Comparison of ENCODE assay signal across 15 cellular contexts in genomic region chr12:27972721-27973120, GRCh38. TPM values are rescaled to one million over a fixed set of nuclear protein-coding genes. Genes with fewer than 3 reads are reported as not detected.
DNase-seq lines count a peak whose midpoint lies in the region; ATAC-seq and TF ChIP-seq lines count a peak whose summit lies in the region.
"Had no signal": no experiment of that assay in that cellular context is flagged by ENCODE, and none has a peak within 500 bp of the region (broad histone marks: within the 10 kb centered on the region; RNA-seq: fewer than 3 reads in every experiment).

PTHLH (minus strand) TSS chr12:27972733; CDS start chr12:27969494, 3,239 bp downstream.

- TF ChIP-seq RAD21 in IMR-90 (IDR thresholded peaks at IDR 0.05; ENCODE audit: low read length), result no peak

- no peak within 1 kb of the TSS for H2BK15ac ChIP-seq in IMR-90 (ENCODE audit: low read depth, low read length)

- no peak within 1 kb of the TSS for H2AK9ac ChIP-seq in IMR-90 (replicated peaks; ENCODE audit: low read depth, low read length, poor library complexity)

- H3K14ac ChIP-seq in IMR-90 (replicated peaks; ENCODE audit: low read depth, low read length), result no peak within 1 kb of the TSS

- H3K27me3 Mint-ChIP-seq in Caco-2 (ENCODE audit: insufficient read depth, unreplicated experiment), result peaks cover 45% of the 10 kb centered on the region

- dilution Hi-C loops in IMR-90 (cut with HindIII; ENCODE audit: low sequenced_read_pairs, unreplicated experiment), result no loop called here

- no peak within 1 kb of the TSS for H4K5ac ChIP-seq in IMR-90 (ENCODE audit: low read depth, low read length)

- no CpG with 5 or more reads among the region's 2 CpGs for WGBS in IMR-90 (ENCODE audit: extremely low coverage in 2 of 2, insufficient read length in 1 of 2), 2 experiments
- WGBS in esophagus squamous epithelium, 2 donors, result 37 to 62% methylated on average over 2 of the region's 2 CpGs

- no peak within 1 kb of the TSS; the same call in 1 of the 2 replicates for H2BK20ac ChIP-seq in IMR-90 (ENCODE audit: low read depth, low read length)

- DNase-seq in Caco-2 (no peak), IMR-90 (no peak), esophagus squamous epithelium (lab: John Stamatoyannopoulos, UW) (no peak), osteoblast (ENCODE audit: insufficient read length, low spot score, missing footprints) (no peak), Karpas-422 (no peak), SK-N-DZ (ENCODE audit: low spot score) (no peak)
- DNase-seq: activated CD8-positive, alpha-beta T cell treated with anti-CD3 and anti-CD28 coated beads, Interleukin-2, amount 10 ng/mL, durations not matched to agents 7 days and 5 days; colonic mucosa; H7; NCI-H1048; testis had no signal

- H4K20me1 ChIP-seq in IMR-90 (ENCODE audit: insufficient read depth, low read length), result no peaks in the 10 kb centered on the region
- no peaks in the 10 kb centered on the region for H4K20me1 ChIP-seq in osteoblast (ENCODE audit: insufficient read depth, low read length)
- no peaks in the 10 kb centered on the region for H4K20me1 ChIP-seq in Karpas-422 (ENCODE audit: insufficient read depth, low read depth, low read length)

- no peak within 1 kb of the TSS for H2AFZ ChIP-seq in IMR-90 (replicated peaks; ENCODE audit: low read length, poor library complexity)
- H2AFZ ChIP-seq in osteoblast (ENCODE audit: low read length), result no peak within 1 kb of the TSS
- no peak within 1 kb of the TSS for H2AFZ ChIP-seq in Karpas-422 (ENCODE audit: low read length)

- CTCF ChIA-PET in Caco-2 (lab: Charles Lee) (interaction anchor here (0.6 kb wide), 1 partner anchor 453 kb away, joined by 5 read pairs; no protein-coding TSS in a partner anchor), IMR-90 (lab: Yijun Ruan, JAX) (no interaction called here)

- no peak within 1 kb of the TSS for H3K56ac ChIP-seq in IMR-90 (ENCODE audit: extremely low read depth, insufficient read depth, low read length)

- peak within 1 kb of the TSS; percentile 36; the same call in 1 of the 2 replicates for H3K23ac ChIP-seq in IMR-90 (ENCODE audit: low read depth, low read length)

- H3K18ac ChIP-seq in IMR-90 (ENCODE audit: low read depth, low read length), result no peak within 1 kb of the TSS

- H3K9ac ChIP-seq in IMR-90 (ENCODE audit: low read depth, low read length), result no peak within 1 kb of the TSS
- H3K9ac ChIP-seq in Karpas-422 (ENCODE audit: low read length), result no peak within 1 kb of the TSS
- H3K9ac ChIP-seq: BLaER1 had no signal

- H3K36me3 ChIP-seq in Caco-2 (ENCODE audit: control insufficient read depth, insufficient read depth, low read length) (no peaks in the 10 kb centered on the region), IMR-90 (ENCODE audit: control insufficient read depth, insufficient read depth, low read length) (no peaks in the 10 kb centered on the region), esophagus squamous epithelium (no peaks in the 10 kb centered on the region), osteoblast (ENCODE audit: insufficient read depth, low read length) (no peaks in the 10 kb centered on the region), Karpas-422 (ENCODE audit: insufficient read depth, low read length) (no peaks in the 10 kb centered on the region)
- H3K36me3 ChIP-seq: ascending aorta, BLaER1, colonic mucosa had no signal

- no peaks in the 10 kb centered on the region for H3K9me2 ChIP-seq in Karpas-422 (replicated peaks; ENCODE audit: insufficient read depth, low read length)

- no peak within 1 kb of the TSS for H3K4me3 ChIP-seq in Caco-2 (ENCODE audit: low read depth, low read length)
- no peak within 1 kb of the TSS for H3K4me3 ChIP-seq in IMR-90 (ENCODE audit: insufficient read depth, low read depth, low read length)
- no peak within 1 kb of the TSS for H3K4me3 ChIP-seq in esophagus squamous epithelium
- H3K4me3 ChIP-seq in osteoblast (ENCODE audit: insufficient read depth, low read length), result no peak within 1 kb of the TSS
- no peak within 1 kb of the TSS for H3K4me3 ChIP-seq in Karpas-422 (ENCODE audit: low read length)
- H3K4me3 ChIP-seq: BLaER1, colonic mucosa, testis had no signal

- no peaks in the 10 kb centered on the region for H3K79me1 ChIP-seq in IMR-90 (ENCODE audit: low read depth in 1 of 2, low read length in 2 of 2)

- H3K4me1 ChIP-seq in Caco-2 (peaks cover 34% of the 10 kb centered on the region), IMR-90 (ENCODE audit: control insufficient read depth, insufficient read depth, low read length) (no peaks in the 10 kb centered on the region; the same call in 1 of the 2 replicates), esophagus squamous epithelium (peaks cover 16 to 72% (median 38%) of the 10 kb centered on the region in 3 donors), osteoblast (ENCODE audit: insufficient read depth, low read length) (peaks cover 18% of the 10 kb centered on the region), Karpas-422 (ENCODE audit: low read length) (no peaks in the 10 kb centered on the region)

- H2BK120ac ChIP-seq in IMR-90 (ENCODE audit: low read depth, low read length), result no peak within 1 kb of the TSS

- no peaks in the 10 kb centered on the region for H3K36me3 Mint-ChIP-seq in Caco-2 (ENCODE audit: insufficient read depth, unreplicated experiment)

- no peak within 1 kb of the TSS for H3K4me2 ChIP-seq in IMR-90 (ENCODE audit: low read depth, low read length)
- H3K4me2 ChIP-seq in osteoblast (ENCODE audit: insufficient read depth, low read length), result peak within 1 kb of the TSS; percentile 97
- no peak within 1 kb of the TSS for H3K4me2 ChIP-seq in Karpas-422 (ENCODE audit: low read depth, low read length, poor library complexity, severe bottlenecking)
- H3K4me2 ChIP-seq: BLaER1 had no signal

- TF ChIP-seq CTCF in Caco-2 (IDR thresholded peaks at IDR 0.05; ENCODE audit: insufficient read depth in 1 of 2, low read depth in 1 of 2, low read length in 1 of 2, severe bottlenecking in 1 of 2, unreplicated experiment in 1 of 2), result no peak
- no peak for TF ChIP-seq CTCF in IMR-90 (conservative IDR thresholded peaks at IDR 0.05; ENCODE audit: low read depth, low read length)
- TF ChIP-seq CTCF in esophagus squamous epithelium (IDR thresholded peaks at IDR 0.05), result no peak
- TF ChIP-seq CTCF in osteoblast (IDR thresholded peaks at IDR 0.05; ENCODE audit: extremely low read depth, low read depth, low read length), result no peak

- no peaks in the 10 kb centered on the region for H3K79me2 ChIP-seq in osteoblast (ENCODE audit: insufficient read depth, low read length)
- no peaks in the 10 kb centered on the region for H3K79me2 ChIP-seq in Karpas-422 (ENCODE audit: low read length)

- ATAC-seq in IMR-90 (ENCODE audit: low read depth) (no peak), GM21528 (IDR thresholded peaks at IDR 0.05; ENCODE audit: low FRiP score, unreplicated experiment) (no peak)
- ATAC-seq: activated CD8-positive, alpha-beta T cell treated with anti-CD3 and anti-CD28 coated beads, Interleukin-2, amount 10 ng/mL, durations not matched to agents 7 days and 5 days had no signal

- no peak within 1 kb of the TSS for H3K27ac Mint-ChIP-seq in Caco-2 (ENCODE audit: unreplicated experiment)
- H3K27ac Mint-ChIP-seq: activated CD8-positive, alpha-beta T cell treated with anti-CD3 and anti-CD28 coated beads, Interleukin-2, amount 10 ng/mL, durations not matched to agents 7 days and 5 days; activated T-helper 2 cell treated with anti-CD3 and anti-CD28 coated beads, Interferon-gamma antibody, Interleukin-2, Interleukin-4, amounts not matched to agents 10 μg/mL and 5 μg/mL and 100 μg/mL, durations not matched to agents 14 hours and 24 hours and 36 hours had no signal

- intact Hi-C loops in Caco-2 (cut with micrococcal nuclease; ENCODE audit: unreplicated experiment), result no loop called here
- intact Hi-C loops in IMR-90 (cut with micrococcal nuclease), result no loop called here
- intact Hi-C loops in esophagus squamous epithelium (cut with DNase I), result loop anchor here (10.0 kb wide), 1 partner anchor 212 kb away; no protein-coding TSS in a partner anchor

- TF ChIP-seq POLR2A in IMR-90 (IDR thresholded peaks at IDR 0.05; ENCODE audit: low read depth, low read length) (no peak), esophagus squamous epithelium (IDR thresholded peaks at IDR 0.05) (no peak)

- no peak within 1 kb of the TSS for H4K8ac ChIP-seq in IMR-90 (ENCODE audit: low read depth in 2 of 2, low read length in 2 of 2)

- H3K27ac ChIP-seq in IMR-90 (ENCODE audit: insufficient read depth, low read length) (no peak within 1 kb of the TSS), esophagus squamous epithelium (peak within 1 kb of the TSS in 3 of 4 donors; percentile 61 to 91 (median 87)), osteoblast (ENCODE audit: low read depth, low read length) (no peak within 1 kb of the TSS), Karpas-422 (ENCODE audit: low read length) (no peak within 1 kb of the TSS)
- H3K27ac ChIP-seq: BLaER1, colonic mucosa, testis had no signal

- H3K27me3 ChIP-seq in Caco-2 (replicated peaks; ENCODE audit: control insufficient read depth, insufficient read depth, low read length), result peaks cover 5% of the 10 kb centered on the region; the same call in 1 of the 2 replicates
- peaks cover 3% of the 10 kb centered on the region; the same call in 1 of the 2 replicates for H3K27me3 ChIP-seq in IMR-90 (ENCODE audit: control insufficient read depth, insufficient read depth, low read length)
- H3K27me3 ChIP-seq in esophagus squamous epithelium, result peaks cover 0 to 78% (median 8%) of the 10 kb centered on the region in 4 donors
- H3K27me3 ChIP-seq in osteoblast (ENCODE audit: insufficient read depth, low read length), result peaks cover 18% of the 10 kb centered on the region
- H3K27me3 ChIP-seq in Karpas-422 (ENCODE audit: low read length), result no peaks in the 10 kb centered on the region
- H3K27me3 ChIP-seq: ascending aorta, testis had no signal

- H3K9me3 Mint-ChIP-seq in Caco-2 (ENCODE audit: unreplicated experiment), result no peaks in the 10 kb centered on the region
- H3K9me3 Mint-ChIP-seq: activated T-helper 2 cell treated with anti-CD3 and anti-CD28 coated beads, Interferon-gamma antibody, Interleukin-2, Interleukin-4, amounts not matched to agents 10 μg/mL and 5 μg/mL and 100 μg/mL, durations not matched to agents 14 hours and 24 hours and 36 hours had no signal

- peak within 1 kb of the TSS; percentile 76 for H3K4me3 Mint-ChIP-seq in Caco-2 (ENCODE audit: unreplicated experiment)
- H3K4me3 Mint-ChIP-seq: activated CD8-positive, alpha-beta T cell treated with anti-CD3 and anti-CD28 coated beads, Interleukin-2, amount 10 ng/mL, durations not matched to agents 7 days and 5 days had no signal

- POLR2A ChIA-PET in Caco-2 (lab: Charles Lee) (no interaction called here), IMR-90 (lab: Charles Lee; ENCODE audit: unreplicated experiment) (no interaction called here)

- BruUV-seq in Caco-2 (replicated peaks; lab: Mats Ljungman, UMichigan), result no TSS peak
- BruUV-seq in IMR-90 (replicated peaks; lab: Mats Ljungman, UMichigan), result no TSS peak

- H3K4ac ChIP-seq in IMR-90 (ENCODE audit: low read depth, low read length), result no peak within 1 kb of the TSS

- no peak within 1 kb of the TSS; the same call in 1 of the 2 replicates for H2AK5ac ChIP-seq in IMR-90 (ENCODE audit: low read depth, low read length)

- no peak within 1 kb of the TSS for H2BK5ac ChIP-seq in IMR-90 (ENCODE audit: low read depth, low read length, poor library complexity, severe bottlenecking)

- no peaks in the 10 kb centered on the region; the same call in 1 of the 2 replicates for H3K9me1 ChIP-seq in IMR-90 (ENCODE audit: insufficient read depth, low read length)

- H4K91ac ChIP-seq in IMR-90 (ENCODE audit: insufficient read depth, low read depth, low read length), result no peak within 1 kb of the TSS

- H3K9me3 ChIP-seq in Caco-2 (no peaks in the 10 kb centered on the region), IMR-90 (ENCODE audit: control insufficient read depth, insufficient read depth, low read length) (no peaks in the 10 kb centered on the region), esophagus squamous epithelium (no peaks in the 10 kb centered on the region), osteoblast (ENCODE audit: low read depth, low read length) (no peaks in the 10 kb centered on the region), Karpas-422 (ENCODE audit: low read length) (no peaks in the 10 kb centered on the region)
- H3K9me3 ChIP-seq: ascending aorta, colonic mucosa, testis had no signal

- H3K4me1 Mint-ChIP-seq in Caco-2 (ENCODE audit: low read depth, unreplicated experiment), result peaks cover 32% of the 10 kb centered on the region

- in situ Hi-C loops in IMR-90 (cut with MboI; ENCODE audit: low sequenced_read_pairs), result no loop called here

RNA-seq across cellular contexts. Expression of gene PTHLH, which starts in this region (rescaled TPM):
- total RNA-seq in Caco-2 (2022) (not detected in 2 replicates), IMR-90 (2012; rRNA removed) (0.36 and 0.83 TPM in 2 replicates), esophagus squamous epithelium (1 to 10 TPM; 4.5 to 9.6 (median 5.6) TPM), osteoblast (2.2 and 3.2 TPM in 2 replicates)
- 1.3 and 1.6 TPM in 2 replicates for polyA plus RNA-seq in IMR-90 (2012; rRNA removed)
- polyA plus RNA-seq in IMR-90 (2012; cell fraction: cytosol; rRNA removed), result 1.0 and 2.0 TPM in 2 replicates
- polyA plus RNA-seq in IMR-90 (2012; cell fraction: nucleus; rRNA removed; ENCODE audit: low replicate concordance), result 1.7 and 3.0 TPM in 2 replicates
- not detected in 2 replicates for total RNA-seq in Karpas-422 (2014; rRNA removed; shearing (Covaris generic); ENCODE audit: low replicate concordance)
- not detected in 2 replicates for polyA plus RNA-seq in SK-N-DZ (2014; cell fraction: cytosol; rRNA removed)
- polyA plus RNA-seq in SK-N-DZ (2014; cell fraction: nucleus; rRNA removed), result not detected in 2 replicates
- total RNA-seq: activated CD8-positive, alpha-beta T cell treated with anti-CD3 and anti-CD28 coated beads, Interleukin-2, amount 10 ng/mL, durations not matched to agents 7 days and 5 days; activated T-helper 2 cell treated with anti-CD3 and anti-CD28 coated beads, Interferon-gamma antibody, Interleukin-2, Interleukin-4, amounts not matched to agents 10 μg/mL and 5 μg/mL and 100 μg/mL, durations not matched to agents 14 hours and 24 hours and 36 hours; ascending aorta had no signal

Comparison
In these comparisons a context has a peak if more than half of its experiments do, and no peak if none do; other contexts are left out.
1. H3K27ac ChIP-seq: peak in esophagus squamous epithelium (3 of 4); none in IMR-90 (single experiment), osteoblast (single experiment) and Karpas-422 (single experiment).